ENCODE assay signal across 23 cellular contexts in the genomic region with DNA sequence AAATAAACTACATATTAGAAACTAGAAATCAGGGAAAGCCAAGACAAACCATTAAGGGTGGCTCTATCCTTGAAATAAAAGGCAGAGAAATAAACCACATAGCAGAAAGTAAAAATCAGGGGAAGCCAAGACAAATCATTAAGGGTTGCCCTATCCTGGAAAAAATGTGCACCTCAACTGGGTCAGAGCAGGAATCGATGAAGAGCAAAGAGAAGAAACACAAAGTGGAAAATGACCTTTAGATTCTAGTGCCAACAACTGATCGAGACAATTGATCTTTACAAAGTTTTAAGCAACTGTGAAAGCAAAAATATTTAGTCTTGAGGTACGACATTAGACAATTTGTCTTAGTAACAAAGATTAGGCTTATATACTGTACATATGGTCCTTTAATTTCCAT. TPM values are rescaled to one million over a fixed set of nuclear protein-coding genes. Genes with fewer than 3 reads are reported as not detected.
DNase-seq lines count a peak whose midpoint lies in the region; ATAC-seq, FAIRE-seq and TF ChIP-seq lines count a peak whose summit lies in the region.
"Had no signal": no experiment of that assay in that cellular context is flagged by ENCODE, and none has a peak within 500 bp of the region (broad histone marks: within the 10 kb centered on the region; RNA-seq: fewer than 3 reads in every experiment).

No MANE protein-coding gene starts in this region.

- TF ChIP-seq RAD21 in GM12878 (IDR thresholded peaks at IDR 0.05; ENCODE audit: insufficient read depth, low read depth, low read length) (no peak), HepG2 (CRISPR knock-in tag; IDR thresholded peaks at IDR 0.05) (no peak)

- POLR2A ChIA-PET in GM12878 (lab: Charles Lee): interaction anchor here (1.5 kb wide), 1 partner anchor 17 kb away, joined by 3 read pairs; no protein-coding TSS in a partner anchor
- POLR2A ChIA-PET in HepG2 (lab: Yijun Ruan, JAX): no interaction called here

- FAIRE-seq in GM12878 (lab: Jason Lieb, UNC) (peak; percentile 13), HepG2 (lab: Jason Lieb, UNC) (no peak)
- FAIRE-seq: A204.1, G401.6, GM19239, H1 had no signal

- H3K27ac Mint-ChIP-seq in activated T-cell treated with anti-CD3 and anti-CD28 coated beads, Interleukin-2, amount 50 U/mL, for 72 hours: peak overlapping the region; percentile 56
- no peak overlapping the region for H3K27ac Mint-ChIP-seq in activated T-cell treated with anti-CD3 and anti-CD28 coated beads, Interleukin-2, amount 50 U/mL, for 24 hours
- H3K27ac Mint-ChIP-seq in memory B cell: peak overlapping the region; percentile 9
- H3K27ac Mint-ChIP-seq: B cell; CD8-positive, alpha-beta T cell had no signal

- H3K4me3 ChIP-seq in GM12878: no peak overlapping the region
- H3K4me3 ChIP-seq in HepG2 (replicated peaks in 1 of 3; ENCODE audit: insufficient read depth in 1 of 3, low read depth in 2 of 3, low read length in 3 of 3): no peak overlapping the region
- H3K4me3 ChIP-seq: BLaER1, GM23248 had no signal

- intact Hi-C loops in GM12878 (cut with micrococcal nuclease; ENCODE audit: unreplicated experiment): no loop called here
- intact Hi-C loops in HepG2 (cut with micrococcal nuclease; ENCODE audit: unreplicated experiment): no loop called here

- peaks cover 2 to 6% of the 10 kb centered on the region in 2 donors for H3K36me3 Mint-ChIP-seq in activated T-cell treated with anti-CD3 and anti-CD28 coated beads, Interleukin-2, amount 50 U/mL, for 72 hours (ENCODE audit: insufficient read depth in 2 of 2)
- H3K36me3 Mint-ChIP-seq in activated T-cell treated with anti-CD3 and anti-CD28 coated beads, Interleukin-2, amount 50 U/mL, for 24 hours (ENCODE audit: low read depth): peaks cover 12% of the 10 kb centered on the region
- peaks cover 8% of the 10 kb centered on the region for H3K36me3 Mint-ChIP-seq in memory B cell

- H3K4me3 Mint-ChIP-seq in activated T-cell treated with anti-CD3 and anti-CD28 coated beads, Interleukin-2, amount 50 U/mL, for 72 hours: no peak overlapping the region
- no peak overlapping the region for H3K4me3 Mint-ChIP-seq in activated T-cell treated with anti-CD3 and anti-CD28 coated beads, Interleukin-2, amount 50 U/mL, for 24 hours
- H3K4me3 Mint-ChIP-seq in memory B cell: no peak overlapping the region
- H3K4me3 Mint-ChIP-seq: B cell; CD4-positive, CD25-positive, alpha-beta regulatory T cell; CD8-positive, alpha-beta T cell had no signal

- SMC1A ChIA-PET in GM12878 (lab: Charles Lee; ENCODE audit: uncharacterized antibody, unreplicated experiment): no interaction called here

- H3K9me3 Mint-ChIP-seq in activated T-cell treated with anti-CD3 and anti-CD28 coated beads, Interleukin-2, amount 50 U/mL, for 72 hours: peaks cover 0 to 1% of the 10 kb centered on the region in 2 donors
- H3K9me3 Mint-ChIP-seq in activated T-cell treated with anti-CD3 and anti-CD28 coated beads, Interleukin-2, amount 50 U/mL, for 24 hours: no peaks in the 10 kb centered on the region
- peaks cover 4% of the 10 kb centered on the region for H3K9me3 Mint-ChIP-seq in memory B cell
- H3K9me3 Mint-ChIP-seq: CD8-positive, alpha-beta T cell had no signal

- no peak for ATAC-seq in activated T-cell treated with anti-CD3 and anti-CD28 coated beads, Interleukin-2, amount 50 U/mL, for 72 hours (replicated peaks in 1 of 2)
- ATAC-seq in GM12878: no peak
- ATAC-seq in HepG2: no peak
- no peak for ATAC-seq in memory B cell (ENCODE audit: low read depth)
- ATAC-seq: CD8-positive, alpha-beta T cell; HCT116 had no signal

- no peaks in the 10 kb centered on the region for H3K27me3 ChIP-seq in GM12878 (replicated peaks in 1 of 2; ENCODE audit: control insufficient read depth in 2 of 2, insufficient read depth in 2 of 2, low read length in 1 of 2)
- no peaks in the 10 kb centered on the region for H3K27me3 ChIP-seq in HepG2 (ENCODE audit: control insufficient read depth in 1 of 2, insufficient read depth in 2 of 2, low read length in 2 of 2)
- H3K27me3 ChIP-seq: BLaER1 had no signal

- CTCF ChIA-PET in GM12878 (lab: Yijun Ruan, JAX): interaction anchor here (0.9 kb wide), 1 partner anchor 14 kb away, joined by 4 read pairs; no protein-coding TSS in a partner anchor
- CTCF ChIA-PET in HepG2 (lab: Yijun Ruan, JAX; ENCODE audit: low intra/inter-chr PET ratio, low total read pairs): no interaction called here

- in situ Hi-C loops in GM12878 (cut with MboI) (no loop called here), HepG2 (cut with HindIII; ENCODE audit: extremely low pct_ligation_motif_present, low pct_unique_long_range_greater_than_20kb) (no loop called here)

- H3K4me1 Mint-ChIP-seq in activated T-cell treated with anti-CD3 and anti-CD28 coated beads, Interleukin-2, amount 50 U/mL, for 72 hours (ENCODE audit: low read depth): peaks cover 48% of the 10 kb centered on the region
- H3K4me1 Mint-ChIP-seq in activated T-cell treated with anti-CD3 and anti-CD28 coated beads, Interleukin-2, amount 50 U/mL, for 24 hours (ENCODE audit: low read depth): peaks cover 73% of the 10 kb centered on the region
- peaks cover 27% of the 10 kb centered on the region for H3K4me1 Mint-ChIP-seq in memory B cell

- H3K27ac ChIP-seq in GM12878 (ENCODE audit: control insufficient read depth, insufficient read depth) (no peak overlapping the region), HepG2 (ENCODE audit: extremely low read length, insufficient read depth, low read length) (no peak overlapping the region), caudate nucleus (ENCODE audit: low read depth, low read length) (no peak overlapping the region)
- H3K27ac ChIP-seq: 22Rv1, BLaER1, C4-2B, GM23248 had no signal

- H2AFZ ChIP-seq in GM12878 (ENCODE audit: control insufficient read depth, low read depth, low read length) (no peak overlapping the region), HepG2 (ENCODE audit: low read length) (no peak overlapping the region)
- H2AFZ ChIP-seq: GM23248 had no signal

- H3K9me3 ChIP-seq in GM12878 (replicated peaks; ENCODE audit: control insufficient read depth, insufficient read depth, low read length) (no peaks in the 10 kb centered on the region), HepG2 (ENCODE audit: low read length) (no peaks in the 10 kb centered on the region)
- H3K9me3 ChIP-seq: Caco-2 had no signal

- 98% methylated on average over 3 of the region's 3 CpGs for WGBS in GM12878 (ENCODE audit: insufficient coverage, insufficient replicate concordance, low lambda C conversion rate, missing lambda C conversion rate)
- 43% methylated on average over 3 of the region's 3 CpGs for WGBS in HepG2 (ENCODE audit: low lambda C conversion rate)

- no peak for TF ChIP-seq POLR2A in GM12878 (IDR thresholded peaks at IDR 0.05; ENCODE audit: low read depth, low read length)
- no peak for TF ChIP-seq POLR2A in HepG2 (IDR thresholded peaks at IDR 0.05; ENCODE audit: insufficient read depth in 1 of 2, low read depth in 2 of 2, low read length in 2 of 2)

- no peaks in the 10 kb centered on the region for H3K79me2 ChIP-seq in GM12878 (ENCODE audit: control insufficient read depth, insufficient read depth, low read length)
- no peaks in the 10 kb centered on the region for H3K79me2 ChIP-seq in HepG2 (ENCODE audit: insufficient read depth, low read length)

- H3K36me3 ChIP-seq in GM12878 (ENCODE audit: control insufficient read depth in 2 of 2, insufficient read depth in 2 of 2, low read length in 1 of 2) (no peaks in the 10 kb centered on the region), HepG2 (replicated peaks in 1 of 2; ENCODE audit: control insufficient read depth in 1 of 2, insufficient read depth in 2 of 2, low read length in 2 of 2) (no peaks in the 10 kb centered on the region)

- H3K4me2 ChIP-seq in GM12878 (ENCODE audit: control insufficient read depth, insufficient read depth) (no peak overlapping the region), HepG2 (ENCODE audit: low read depth, low read length) (no peak overlapping the region)
- H3K4me2 ChIP-seq: BLaER1 had no signal

- no peak for DNase-seq in activated T-cell treated with anti-CD3 and anti-CD28 coated beads, Interleukin-2, amount 50 U/mL, for 72 hours
- DNase-seq in activated T-cell treated with anti-CD3 and anti-CD28 coated beads, Interleukin-2, amount 50 U/mL, for 24 hours: no peak
- DNase-seq in GM12878 (ENCODE audit: low read depth, low spot score) (no peak), HepG2 (ENCODE audit: low spot score) (no peak), memory B cell (ENCODE audit: low spot score in 2 of 2) (no peak), caudate nucleus (lab: John Stamatoyannopoulos, UW) (no peak), hippocampal formation (lab: John Stamatoyannopoulos, UW) (no peak)
- DNase-seq: Caco-2; CD4-positive, CD25-positive, alpha-beta regulatory T cell; CD8-positive, alpha-beta T cell; DMS153; DND-41; GM23248; H7 had no signal

- H4K20me1 ChIP-seq in GM12878 (ENCODE audit: control insufficient read depth, insufficient read depth): no peaks in the 10 kb centered on the region
- no peaks in the 10 kb centered on the region for H4K20me1 ChIP-seq in HepG2 (ENCODE audit: insufficient read depth, low read length)

- TF ChIP-seq EP300 in GM12878 (IDR thresholded peaks at IDR 0.05; ENCODE audit: borderline replicate concordance in 1 of 2, control insufficient read depth in 1 of 2, low read depth in 2 of 2, low read length in 2 of 2) (no peak), HepG2 (IDR thresholded peaks at IDR 0.05; ENCODE audit: low read depth in 2 of 2, low read length in 2 of 2) (no peak), HepG2 (CRISPR knock-in tag; IDR thresholded peaks at IDR 0.05; ENCODE audit: borderline replicate concordance) (no peak)

- RAD21 ChIA-PET in GM12878 (lab: Charles Lee; ENCODE audit: unreplicated experiment): no interaction called here

- BruUV-seq in GM12878 (replicated peaks; lab: Mats Ljungman, UMichigan) (no TSS peak), HepG2 (replicated peaks; lab: Mats Ljungman, UMichigan) (no TSS peak)

- TF ChIP-seq CTCF in GM12878 (IDR thresholded peaks at IDR 0.05 in 2 of 3, conservative IDR thresholded peaks at IDR 0.05 in 1 of 3; ENCODE audit: control insufficient read depth in 2 of 3, extremely low read depth in 1 of 3, insufficient read depth in 1 of 3, low read depth in 3 of 3, low read length in 3 of 3): no peak
- TF ChIP-seq CTCF in HepG2 (CRISPR knock-in tag; IDR thresholded peaks at IDR 0.05): no peak

- H3K9ac ChIP-seq in GM12878 (ENCODE audit: control insufficient read depth, insufficient read depth, low read length) (no peak overlapping the region), HepG2 (ENCODE audit: insufficient read depth, low read depth, low read length) (no peak overlapping the region)
- H3K9ac ChIP-seq: BLaER1, GM23248 had no signal

- H3K4me1 ChIP-seq in GM12878 (ENCODE audit: control insufficient read depth, insufficient read depth, low read length): no peaks in the 10 kb centered on the region
- H3K4me1 ChIP-seq in HepG2 (ENCODE audit: insufficient read depth, low read length): peaks cover 33% of the 10 kb centered on the region

- H3K27me3 Mint-ChIP-seq in activated T-cell treated with anti-CD3 and anti-CD28 coated beads, Interleukin-2, amount 50 U/mL, for 72 hours (ENCODE audit: low read depth): no peaks in the 10 kb centered on the region
- no peaks in the 10 kb centered on the region for H3K27me3 Mint-ChIP-seq in activated T-cell treated with anti-CD3 and anti-CD28 coated beads, Interleukin-2, amount 50 U/mL, for 24 hours
- H3K27me3 Mint-ChIP-seq in memory B cell: no peaks in the 10 kb centered on the region
- H3K27me3 Mint-ChIP-seq: B cell; CD4-positive, CD25-positive, alpha-beta regulatory T cell had no signal

RNA-seq across cellular contexts. Expression of gene KLF12, which starts 26.6 kb away (rescaled TPM):
- total RNA-seq in activated T-cell treated with anti-CD3 and anti-CD28 coated beads, Interleukin-2, amount 50 U/mL, for 72 hours: 10 to 100 TPM; 32.0 to 42.1 TPM
- 26.4 and 34.0 TPM in 2 replicates for total RNA-seq in GM12878 (2013; cell fraction: nucleolus; rRNA removed)
- total RNA-seq in GM12878 (2014; rRNA removed) (0.96 and 1.1 TPM in 2 replicates), GM12878 (2014; rRNA removed; fragmentation: Illumina TruSeq; extraction: Trizol) (0.78 and 1.2 TPM in 2 replicates), GM12878 (2021) (2.2 TPM in 2 replicates), HepG2 (2016; rRNA removed; fragmentation: Illumina TruSeq; extraction: Trizol) (0.66 and 1.2 TPM in 2 replicates)
- polyA plus RNA-seq in GM12878 (2011; ENCODE audit: low read depth): 1.9 TPM
- polyA plus RNA-seq in GM12878 (2011; rRNA removed) (11.4 and 11.5 TPM in 2 replicates), GM12878 (2014; fragmentation: Illumina TruSeq; extraction: Trizol) (0.85 and 0.98 TPM in 2 replicates), GM12878 (2014; fragmentation: Nextera tagmentation; extraction: Ambion mirVana) (under 1 TPM; 0.11 to 0.19 TPM), GM12878 (2014; rRNA removed) (0.38 and 0.41 TPM in 2 replicates), GM12878 (2016; fragmentation: Nextera tagmentation; extraction: Ambion mirVana) (1 to 10 TPM; 1.0 to 1.4 TPM), HepG2 (2011; rRNA removed) (1.0 and 1.5 TPM in 2 replicates)
- polyA plus RNA-seq in GM12878 (2011; cell fraction: cytosol; rRNA removed): 6.2 and 8.2 TPM in 2 replicates
- 16.6 and 21.0 TPM in 2 replicates for polyA plus RNA-seq in GM12878 (2011; cell fraction: nucleus; rRNA removed)
- polyA plus RNA-seq in GM12878 (2012): 2.8 and 4.2 TPM in 2 replicates
- 71.0 and 93.3 TPM in 2 replicates for polyA minus RNA-seq in GM12878 (2011; rRNA and poly(A)+ RNA removed)
- polyA minus RNA-seq in GM12878 (2011; cell fraction: cytosol; rRNA and poly(A)+ RNA removed): 7.4 and 9.6 TPM in 2 replicates
- 31.7 and 52.0 TPM in 2 replicates for polyA minus RNA-seq in GM12878 (2011; cell fraction: nucleus; rRNA and poly(A)+ RNA removed)
- 0.35 and 0.40 TPM in 2 replicates for total RNA-seq in HepG2 (2016; cell fraction: cytosol; rRNA removed; fragmentation: Illumina TruSeq; extraction: Trizol; ENCODE audit: low read depth)
- total RNA-seq in HepG2 (2016; cell fraction: insoluble cytoplasmic fraction; rRNA removed; fragmentation: Illumina TruSeq; extraction: Trizol): 0.63 and 0.85 TPM in 2 replicates
- total RNA-seq in HepG2 (2016; cell fraction: membrane; rRNA removed; fragmentation: Illumina TruSeq; extraction: Trizol): 0.19 and 0.24 TPM in 2 replicates
- total RNA-seq in HepG2 (2016; cell fraction: nucleus; rRNA removed; fragmentation: Illumina TruSeq; extraction: Trizol): 1.3 and 1.4 TPM in 2 replicates
- polyA plus RNA-seq in HepG2 (2011; cell fraction: cytosol; rRNA removed): 0.38 and 0.64 TPM in 2 replicates
- polyA plus RNA-seq in HepG2 (2011; cell fraction: nucleus; rRNA removed): 1.6 and 1.8 TPM in 2 replicates
- 1.9 and 4.0 TPM in 2 replicates for polyA plus RNA-seq in HepG2 (2012)
- polyA plus RNA-seq in HepG2 (2016; cell fraction: cytosol; fragmentation: Illumina TruSeq; extraction: Trizol; ENCODE audit: low read depth): 0.11 and 0.14 TPM in 2 replicates
- polyA plus RNA-seq in HepG2 (2016; cell fraction: insoluble cytoplasmic fraction; fragmentation: Illumina TruSeq; extraction: Trizol; ENCODE audit: low read depth): 0.47 and 0.63 TPM in 2 replicates
- polyA plus RNA-seq in HepG2 (2016; cell fraction: membrane; fragmentation: Illumina TruSeq; extraction: Trizol; ENCODE audit: low read depth): 0.07 and 0.13 TPM in 2 replicates
- 0.59 and 0.63 TPM in 2 replicates for polyA plus RNA-seq in HepG2 (2016; cell fraction: nucleus; fragmentation: Illumina TruSeq; extraction: Trizol; ENCODE audit: insufficient read depth, low read depth)
- polyA minus RNA-seq in HepG2 (2011; rRNA and poly(A)+ RNA removed; ENCODE audit: low replicate concordance): 13.2 and 77.0 TPM in 2 replicates
- polyA minus RNA-seq in HepG2 (2011; cell fraction: cytosol; rRNA and poly(A)+ RNA removed): 1.7 and 1.8 TPM in 2 replicates
- polyA minus RNA-seq in HepG2 (2011; cell fraction: nucleus; rRNA and poly(A)+ RNA removed): 7.0 and 8.9 TPM in 2 replicates
